1 cellular context compared by ENCODE assay signal in the genomic region with DNA sequence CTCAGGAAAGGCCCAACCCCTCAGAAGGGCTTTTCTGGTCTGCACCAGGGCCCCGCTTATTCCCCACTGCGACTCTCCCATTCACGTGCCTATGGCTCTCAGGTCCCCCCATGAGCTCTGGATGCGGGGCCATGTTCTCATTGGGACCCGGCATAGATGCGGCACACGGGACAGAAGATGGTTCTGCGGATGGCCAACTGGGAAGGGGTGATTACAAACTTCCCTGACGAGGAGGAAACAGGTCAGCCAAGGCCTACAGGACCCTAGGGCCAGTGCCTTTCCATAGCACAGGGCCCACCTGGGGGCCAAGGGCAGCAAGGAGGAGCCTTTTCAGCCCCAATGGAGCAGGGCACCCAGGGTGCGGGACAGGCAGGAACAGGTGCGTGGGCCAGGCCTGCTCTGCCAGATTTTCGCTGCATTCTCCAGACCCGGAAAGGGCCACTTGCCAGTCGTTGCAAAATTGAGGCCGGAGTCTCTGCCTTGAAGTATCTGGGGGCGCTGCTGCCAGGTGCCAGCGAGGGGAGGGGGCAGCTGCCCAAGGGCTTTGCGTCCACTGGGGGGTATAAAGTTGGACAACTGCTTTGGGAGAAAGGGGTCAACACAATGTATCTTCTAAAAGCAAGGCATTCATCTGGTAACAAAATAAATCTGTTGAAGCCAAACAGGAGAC.
TF ChIP-seq lines count a peak whose summit lies in the region.

No MANE protein-coding gene starts in this region.

TF ChIP-seq in GM23338, 12 proteins besides CTCF, POLR2A, EP300 and RAD21 (continued from another document):
- TF ChIP-seq, protein P1, sequence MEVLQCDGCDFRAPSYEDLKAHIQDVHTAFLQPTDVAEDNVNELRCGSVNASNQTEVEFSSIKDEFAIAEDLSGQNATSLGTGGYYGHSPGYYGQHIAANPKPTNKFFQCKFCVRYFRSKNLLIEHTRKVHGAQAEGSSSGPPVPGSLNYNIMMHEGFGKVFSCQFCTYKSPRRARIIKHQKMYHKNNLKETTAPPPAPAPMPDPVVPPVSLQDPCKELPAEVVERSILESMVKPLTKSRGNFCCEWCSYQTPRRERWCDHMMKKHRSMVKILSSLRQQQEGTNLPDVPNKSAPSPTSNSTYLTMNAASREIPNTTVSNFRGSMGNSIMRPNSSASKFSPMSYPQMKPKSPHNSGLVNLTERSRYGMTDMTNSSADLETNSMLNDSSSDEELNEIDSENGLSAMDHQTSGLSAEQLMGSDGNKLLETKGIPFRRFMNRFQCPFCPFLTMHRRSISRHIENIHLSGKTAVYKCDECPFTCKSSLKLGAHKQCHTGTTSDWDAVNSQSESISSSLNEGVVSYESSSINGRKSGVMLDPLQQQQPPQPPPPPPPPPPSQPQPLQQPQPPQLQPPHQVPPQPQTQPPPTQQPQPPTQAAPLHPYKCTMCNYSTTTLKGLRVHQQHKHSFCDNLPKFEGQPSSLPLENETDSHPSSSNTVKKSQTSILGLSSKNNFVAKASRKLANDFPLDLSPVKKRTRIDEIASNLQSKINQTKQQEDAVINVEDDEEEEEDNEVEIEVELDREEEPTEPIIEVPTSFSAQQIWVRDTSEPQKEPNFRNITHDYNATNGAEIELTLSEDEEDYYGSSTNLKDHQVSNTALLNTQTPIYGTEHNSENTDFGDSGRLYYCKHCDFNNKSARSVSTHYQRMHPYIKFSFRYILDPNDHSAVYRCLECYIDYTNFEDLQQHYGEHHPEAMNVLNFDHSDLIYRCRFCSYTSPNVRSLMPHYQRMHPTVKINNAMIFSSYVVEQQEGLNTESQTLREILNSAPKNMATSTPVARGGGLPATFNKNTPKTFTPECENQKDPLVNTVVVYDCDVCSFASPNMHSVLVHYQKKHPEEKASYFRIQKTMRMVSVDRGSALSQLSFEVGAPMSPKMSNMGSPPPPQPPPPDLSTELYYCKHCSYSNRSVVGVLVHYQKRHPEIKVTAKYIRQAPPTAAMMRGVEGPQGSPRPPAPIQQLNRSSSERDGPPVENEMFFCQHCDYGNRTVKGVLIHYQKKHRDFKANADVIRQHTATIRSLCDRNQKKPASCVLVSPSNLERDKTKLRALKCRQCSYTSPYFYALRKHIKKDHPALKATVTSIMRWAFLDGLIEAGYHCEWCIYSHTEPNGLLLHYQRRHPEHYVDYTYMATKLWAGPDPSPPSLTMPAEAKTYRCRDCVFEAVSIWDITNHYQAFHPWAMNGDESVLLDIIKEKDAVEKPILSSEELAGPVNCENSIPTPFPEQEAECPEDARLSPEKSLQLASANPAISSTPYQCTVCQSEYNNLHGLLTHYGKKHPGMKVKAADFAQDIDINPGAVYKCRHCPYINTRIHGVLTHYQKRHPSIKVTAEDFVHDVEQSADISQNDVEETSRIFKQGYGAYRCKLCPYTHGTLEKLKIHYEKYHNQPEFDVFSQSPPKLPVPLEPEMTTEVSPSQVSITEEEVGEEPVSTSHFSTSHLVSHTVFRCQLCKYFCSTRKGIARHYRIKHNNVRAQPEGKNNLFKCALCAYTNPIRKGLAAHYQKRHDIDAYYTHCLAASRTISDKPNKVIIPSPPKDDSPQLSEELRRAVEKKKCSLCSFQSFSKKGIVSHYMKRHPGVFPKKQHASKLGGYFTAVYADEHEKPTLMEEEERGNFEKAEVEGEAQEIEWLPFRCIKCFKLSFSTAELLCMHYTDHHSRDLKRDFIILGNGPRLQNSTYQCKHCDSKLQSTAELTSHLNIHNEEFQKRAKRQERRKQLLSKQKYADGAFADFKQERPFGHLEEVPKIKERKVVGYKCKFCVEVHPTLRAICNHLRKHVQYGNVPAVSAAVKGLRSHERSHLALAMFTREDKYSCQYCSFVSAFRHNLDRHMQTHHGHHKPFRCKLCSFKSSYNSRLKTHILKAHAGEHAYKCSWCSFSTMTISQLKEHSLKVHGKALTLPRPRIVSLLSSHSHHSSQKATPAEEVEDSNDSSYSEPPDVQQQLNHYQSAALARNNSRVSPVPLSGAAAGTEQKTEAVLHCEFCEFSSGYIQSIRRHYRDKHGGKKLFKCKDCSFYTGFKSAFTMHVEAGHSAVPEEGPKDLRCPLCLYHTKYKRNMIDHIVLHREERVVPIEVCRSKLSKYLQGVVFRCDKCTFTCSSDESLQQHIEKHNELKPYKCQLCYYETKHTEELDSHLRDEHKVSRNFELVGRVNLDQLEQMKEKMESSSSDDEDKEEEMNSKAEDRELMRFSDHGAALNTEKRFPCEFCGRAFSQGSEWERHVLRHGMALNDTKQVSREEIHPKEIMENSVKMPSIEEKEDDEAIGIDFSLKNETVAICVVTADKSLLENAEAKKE (CRISPR knock-in tag; IDR thresholded peaks at IDR 0.05): no peak
- TF ChIP-seq EZH2phosphoT487 (IDR thresholded peaks at IDR 0.05; ENCODE audit: unreplicated experiment): no peak
- TF ChIP-seq STAT1 (IDR thresholded peaks at IDR 0.05; ENCODE audit: unreplicated experiment): no peak
- no peak for TF ChIP-seq POLR2AphosphoS5 (IDR thresholded peaks at IDR 0.05; ENCODE audit: low read depth)
